16 cellular contexts compared by ENCODE assay signal in the genomic region with DNA sequence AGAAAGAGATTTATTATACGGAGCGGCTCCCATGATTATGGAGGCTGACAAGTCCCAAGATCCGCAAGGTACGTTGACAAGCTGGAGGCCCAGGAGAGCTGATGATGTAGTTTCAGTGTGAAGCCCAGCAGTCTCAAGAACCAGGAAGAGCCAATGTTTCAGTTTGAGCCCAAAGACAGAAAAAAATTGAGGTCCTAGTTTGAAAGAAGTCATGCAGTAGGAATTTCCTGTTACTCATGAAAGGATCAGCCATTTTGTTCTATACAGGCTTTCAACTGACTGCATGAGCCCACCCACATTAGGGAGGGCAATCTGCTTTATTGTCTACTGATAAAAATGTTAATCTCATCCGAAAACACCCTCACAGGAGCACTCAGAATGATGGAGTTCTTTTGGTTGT. TPM values are rescaled to one million over a fixed set of nuclear protein-coding genes. Genes with fewer than 3 reads are reported as not detected.
DNase-seq lines count a peak whose midpoint lies in the region; ATAC-seq and TF ChIP-seq lines count a peak whose summit lies in the region.
"Had no signal": no experiment of that assay in that cellular context is flagged by ENCODE, and none has a peak within 500 bp of the region (broad histone marks: within the 10 kb centered on the region; RNA-seq: fewer than 3 reads in every experiment).

No MANE protein-coding gene starts in this region.

- no peak overlapping the region for H3K18ac ChIP-seq in mesendoderm (ENCODE audit: low read length)

- POLR2A ChIA-PET in activated CD4-positive, alpha-beta T cell treated with anti-CD3 and anti-CD28 coated beads, Interleukin-2, amount 10 ng/mL, durations not matched to agents 7 days and 5 days (lab: Charles Lee): no interaction called here
- POLR2A ChIA-PET in WTC11 (lab: Charles Lee): no interaction called here

- H3K27ac ChIP-seq in colonic mucosa (peak overlapping the region; percentile 54), mesendoderm (ENCODE audit: low read depth, low read length) (no peak overlapping the region)
- H3K27ac ChIP-seq: BLaER1 had no signal

- peaks cover under 1% of the 10 kb centered on the region for H3K4me1 Mint-ChIP-seq in activated CD4-positive, alpha-beta T cell treated with anti-CD3 and anti-CD28 coated beads, Interleukin-2, amount 10 ng/mL, durations not matched to agents 7 days and 5 days
- H3K4me1 Mint-ChIP-seq in WTC11: peaks cover 9% of the 10 kb centered on the region

- no peak overlapping the region for H4K8ac ChIP-seq in mesendoderm (ENCODE audit: low read depth, low read length)

- H4K5ac ChIP-seq in mesendoderm (ENCODE audit: low read length): no peak overlapping the region

- CTCF ChIA-PET in activated CD4-positive, alpha-beta T cell treated with anti-CD3 and anti-CD28 coated beads, Interleukin-2, amount 10 ng/mL, durations not matched to agents 7 days and 5 days (lab: Charles Lee): no interaction called here
- CTCF ChIA-PET in WTC11 (lab: Charles Lee): no interaction called here

- no peak overlapping the region for H3K4ac ChIP-seq in mesendoderm (ENCODE audit: low read depth, low read length)

- H3K23ac ChIP-seq in mesendoderm (ENCODE audit: low read length): no peak overlapping the region

- H2BK15ac ChIP-seq in mesendoderm (replicated peaks; ENCODE audit: low read depth): no peak overlapping the region

- H3K36me3 ChIP-seq in MG63 (no peaks in the 10 kb centered on the region), colonic mucosa (no peaks in the 10 kb centered on the region), mesendoderm (ENCODE audit: control insufficient read depth, insufficient read depth, low read length) (no peaks in the 10 kb centered on the region)
- H3K36me3 ChIP-seq: BLaER1 had no signal

- no peaks in the 10 kb centered on the region for H3K79me2 ChIP-seq in mesendoderm (ENCODE audit: control insufficient read depth, insufficient read depth, low read length)

- H3K4me3 Mint-ChIP-seq in activated CD4-positive, alpha-beta T cell treated with anti-CD3 and anti-CD28 coated beads, Interleukin-2, amount 10 ng/mL, durations not matched to agents 7 days and 5 days: no peak overlapping the region
- H3K4me3 Mint-ChIP-seq in WTC11: no peak overlapping the region
- H3K4me3 Mint-ChIP-seq: neural crest cell had no signal

- no peak for TF ChIP-seq CTCF in colonic mucosa (IDR thresholded peaks at IDR 0.05)
- no peak for TF ChIP-seq CTCF in WTC11 (IDR thresholded peaks at IDR 0.05)

- H2BK5ac ChIP-seq in mesendoderm (ENCODE audit: low read length): no peak overlapping the region

- H3K9ac ChIP-seq in colonic mucosa (ENCODE audit: low read depth in 2 of 2, low read length in 2 of 2): no peak overlapping the region
- no peak overlapping the region for H3K9ac ChIP-seq in mesendoderm (ENCODE audit: low read length)
- H3K9ac ChIP-seq: BLaER1 had no signal

- no peak overlapping the region for H3K56ac ChIP-seq in mesendoderm (ENCODE audit: low read length)

- no peak overlapping the region for H3K4me3 ChIP-seq in MG63
- no peak overlapping the region for H3K4me3 ChIP-seq in colonic mucosa
- H3K4me3 ChIP-seq in mesendoderm (ENCODE audit: low read length): no peak overlapping the region
- H3K4me3 ChIP-seq: BLaER1 had no signal

- intact Hi-C loops in colonic mucosa (cut with DNase I): no loop called here
- intact Hi-C loops in posterior cingulate gyrus (cut with DNase I): no loop called here

- ATAC-seq in HG03442 (IDR thresholded peaks at IDR 0.05; ENCODE audit: unreplicated experiment) (no peak), WTC11 (no peak)
- ATAC-seq: Right ventricle myocardium inferior had no signal

- H2BK120ac ChIP-seq in mesendoderm (ENCODE audit: low read depth, low read length): no peak overlapping the region

- H2AK5ac ChIP-seq in mesendoderm (ENCODE audit: low read length): no peak overlapping the region

- no peaks in the 10 kb centered on the region for H3K27me3 Mint-ChIP-seq in activated CD4-positive, alpha-beta T cell treated with anti-CD3 and anti-CD28 coated beads, Interleukin-2, amount 10 ng/mL, durations not matched to agents 7 days and 5 days
- H3K27me3 Mint-ChIP-seq in WTC11 (ENCODE audit: low read depth): no peaks in the 10 kb centered on the region; the same call in 1 of the 2 replicates

- H3K9me3 Mint-ChIP-seq in activated CD4-positive, alpha-beta T cell treated with anti-CD3 and anti-CD28 coated beads, Interleukin-2, amount 10 ng/mL, durations not matched to agents 7 days and 5 days: peaks cover 3% of the 10 kb centered on the region
- H3K9me3 Mint-ChIP-seq in WTC11: peaks cover 20% of the 10 kb centered on the region

- DNase-seq in AG08395 (ENCODE audit: low spot score): peak; percentile 52
- peak; percentile 0 for DNase-seq in MG63
- DNase-seq in colonic mucosa: no peak
- DNase-seq in mesendoderm: peak; percentile 14
- DNase-seq in activated CD4-positive, alpha-beta T cell treated with anti-CD3 and anti-CD28 coated beads, Interleukin-2, amount 10 ng/mL, durations not matched to agents 7 days and 5 days: no peak
- no peak for DNase-seq in posterior cingulate gyrus
- DNase-seq in WTC11 (ENCODE audit: low spot score): no peak
- DNase-seq: activated CD8-positive, alpha-beta memory T cell treated with anti-CD3 and anti-CD28 coated beads, Interleukin-2, amount 50 U/mL, for 4 hours; islet precursor cell; NCI-H1092; NCI-H510A; stimulated activated CD8-positive, alpha-beta memory T cell treated with anti-CD3 and anti-CD28 coated beads, Interleukin-4, amount 100 ng/mL, for 48 hours had no signal

- H3K4me1 ChIP-seq in colonic mucosa (no peaks in the 10 kb centered on the region), mesendoderm (ENCODE audit: control insufficient read depth, low read depth, low read length) (no peaks in the 10 kb centered on the region)
- H3K4me1 ChIP-seq: BLaER1 had no signal

- no peak overlapping the region for H3K27ac Mint-ChIP-seq in activated CD4-positive, alpha-beta T cell treated with anti-CD3 and anti-CD28 coated beads, Interleukin-2, amount 10 ng/mL, durations not matched to agents 7 days and 5 days
- H3K27ac Mint-ChIP-seq in WTC11: no peak overlapping the region

- no peaks in the 10 kb centered on the region for H3K36me3 Mint-ChIP-seq in activated CD4-positive, alpha-beta T cell treated with anti-CD3 and anti-CD28 coated beads, Interleukin-2, amount 10 ng/mL, durations not matched to agents 7 days and 5 days (ENCODE audit: low read depth)
- H3K36me3 Mint-ChIP-seq in WTC11: peaks cover 7% of the 10 kb centered on the region

- no CpG with 5 or more reads among the region's 5 CpGs for WGBS in mesendoderm (ENCODE audit: extremely low coverage, insufficient coverage, low lambda C conversion rate)

- H3K27me3 ChIP-seq in MG63: no peaks in the 10 kb centered on the region
- no peaks in the 10 kb centered on the region for H3K27me3 ChIP-seq in colonic mucosa
- no peaks in the 10 kb centered on the region for H3K27me3 ChIP-seq in mesendoderm (ENCODE audit: insufficient read depth, low read length, poor library complexity)
- H3K27me3 ChIP-seq: BLaER1 had no signal

- H3K4me2 ChIP-seq in mesendoderm (ENCODE audit: low read length): no peak overlapping the region
- H3K4me2 ChIP-seq: BLaER1 had no signal

- H3K9me3 ChIP-seq in MG63 (no peaks in the 10 kb centered on the region), colonic mucosa (no peaks in the 10 kb centered on the region)
- H3K9me3 ChIP-seq: BLaER1 had no signal

- H3K79me1 ChIP-seq in mesendoderm (ENCODE audit: low read length): no peaks in the 10 kb centered on the region

TF ChIP-seq in WTC11, 78 proteins besides CTCF, POLR2A, EP300 and RAD21:
- TF ChIP-seq SMAD3 (CRISPR knock-in tag; IDR thresholded peaks at IDR 0.05; ENCODE audit: borderline replicate concordance): no peak
- TF ChIP-seq ZNF671 (CRISPR knock-in tag; IDR thresholded peaks at IDR 0.05): no peak
- TF ChIP-seq, protein P1, sequence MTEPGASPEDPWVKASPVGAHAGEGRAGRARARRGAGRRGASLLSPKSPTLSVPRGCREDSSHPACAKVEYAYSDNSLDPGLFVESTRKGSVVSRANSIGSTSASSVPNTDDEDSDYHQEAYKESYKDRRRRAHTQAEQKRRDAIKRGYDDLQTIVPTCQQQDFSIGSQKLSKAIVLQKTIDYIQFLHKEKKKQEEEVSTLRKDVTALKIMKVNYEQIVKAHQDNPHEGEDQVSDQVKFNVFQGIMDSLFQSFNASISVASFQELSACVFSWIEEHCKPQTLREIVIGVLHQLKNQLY (CRISPR knock-in tag; IDR thresholded peaks at IDR 0.05): no peak
- TF ChIP-seq NFE2L1 (CRISPR knock-in tag; IDR thresholded peaks at IDR 0.05): no peak
- TF ChIP-seq TCF7 (CRISPR knock-in tag; IDR thresholded peaks at IDR 0.05; ENCODE audit: low read depth): no peak
- TF ChIP-seq ATF1 (CRISPR knock-in tag; IDR thresholded peaks at IDR 0.05): no peak

RNA-seq across cellular contexts. Expression of a gene that starts 51.5 kb away (rescaled TPM):
- 11.0 and 16.5 TPM in 2 replicates for total RNA-seq in MG63 (2014; rRNA removed; shearing (Covaris generic); ENCODE audit: low replicate concordance)
- total RNA-seq in colonic mucosa (10 to 100 TPM; 21.3 to 21.6 TPM), WTC11 (2021) (20.9 to 21.5 TPM (median 21.2 TPM) in 3 replicates)
- 14.0 TPM for polyA plus RNA-seq in mesendoderm (2013, experiment 1 of 2)
- 14.7 TPM for polyA plus RNA-seq in mesendoderm (2013, experiment 2 of 2)
- total RNA-seq in activated CD4-positive, alpha-beta T cell treated with anti-CD3 and anti-CD28 coated beads, Interleukin-2, amount 10 ng/mL, durations not matched to agents 7 days and 5 days: 10 to 100 TPM in 1 of 2 experiments, 1 to 10 TPM in 1; 9.5 to 12.1 TPM

Comparison
In these comparisons a context has a peak if more than half of its experiments do, and no peak if none do; other contexts are left out.
1. DNase-seq: peak in AG08395 (single experiment), MG63 (single experiment) and mesendoderm (single experiment); none in colonic mucosa (single experiment), activated CD4-positive, alpha-beta T cell treated with anti-CD3 and anti-CD28 coated beads, Interleukin-2, amount 10 ng/mL, durations not matched to agents 7 days and 5 days (single experiment), posterior cingulate gyrus (0 of 10) and WTC11 (single experiment).